20 cellular contexts compared by ENCODE assay signal in the genomic region with DNA sequence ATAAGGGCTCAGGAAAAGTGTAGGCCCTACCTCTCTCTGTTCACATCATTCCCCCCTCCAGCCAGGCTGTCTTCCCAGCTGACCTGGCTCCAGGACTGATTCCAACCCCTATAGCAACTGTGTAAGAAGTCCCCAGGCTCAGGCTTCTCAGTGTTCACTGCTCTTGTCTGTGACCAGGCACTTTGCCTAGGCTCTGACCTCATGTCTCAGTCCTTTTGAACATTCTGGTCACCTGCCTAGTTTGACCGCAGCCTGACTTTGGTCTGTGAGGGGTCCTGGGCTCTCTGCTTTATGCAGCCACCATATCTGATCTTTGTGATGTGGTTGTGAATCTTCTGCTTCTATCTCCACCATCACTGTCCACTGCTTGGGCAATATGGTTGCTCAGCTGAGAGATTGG.
"Had no signal": no experiment of that assay in that cellular context is flagged by ENCODE, and none has a peak within 500 bp of the region (broad histone marks: within the 10 kb centered on the region; RNA-seq: fewer than 3 reads in every experiment).

No MANE protein-coding gene starts in this region.

- H3K36me3 ChIP-seq: pancreas, right atrium auricular region, thyroid gland, vagina had no signal

- H3K9me3 ChIP-seq: neutrophil, pancreas, right atrium auricular region, sigmoid colon, thyroid gland, vagina had no signal

- H3K27me3 ChIP-seq: right atrium auricular region had no signal

- H3K27ac ChIP-seq: dorsolateral prefrontal cortex, neutrophil, pancreas, right atrium auricular region, sigmoid colon, stomach, thyroid gland, vagina had no signal

- H3K4me3 Mint-ChIP-seq: stimulated activated effector memory CD8-positive, alpha-beta T cell treated with anti-CD3 and anti-CD28 coated beads, Interleukin-12 subunit alpha, Interleukin-12 subunit beta, amount 100 ng/mL, for 72 hours had no signal

- DNase-seq: dorsolateral prefrontal cortex; effector CD4-positive, alpha-beta T cell; hypothalamus; immature natural killer cell; left ventricle myocardium superior; mesenchymal stem cell; natural killer cell; pancreas; sigmoid colon; stimulated activated CD4-positive, alpha-beta T cell treated with anti-CD3 and anti-CD28 coated beads, Interleukin-2, amount 100 ng/mL, for 24 hours; stimulated activated CD4-positive, alpha-beta T cell treated with anti-CD3 and anti-CD28 coated beads, Interleukin-4, amount 100 ng/mL, for 24 hours; stimulated activated naive CD4-positive, alpha-beta T cell treated with Interleukin-2 at 50 U/mL for 16 hours; stomach; thyroid gland had no signal

- H3K27ac Mint-ChIP-seq: immature natural killer cell; natural killer cell; progenitor cell of endocrine pancreas; stimulated activated effector memory CD8-positive, alpha-beta T cell treated with anti-CD3 and anti-CD28 coated beads, Interleukin-12 subunit alpha, Interleukin-12 subunit beta, amount 100 ng/mL, for 72 hours had no signal

- H3K9me3 Mint-ChIP-seq: immature natural killer cell; natural killer cell; stimulated activated effector memory CD8-positive, alpha-beta T cell treated with anti-CD3 and anti-CD28 coated beads, Interleukin-12 subunit alpha, Interleukin-12 subunit beta, amount 100 ng/mL, for 72 hours had no signal

- H3K4me3 ChIP-seq: dorsolateral prefrontal cortex, lung, pancreas, right atrium auricular region, sigmoid colon, stomach, thyroid gland, vagina had no signal

- ATAC-seq: left ventricle myocardium superior; natural killer cell; pancreas; stimulated activated effector memory CD8-positive, alpha-beta T cell treated with anti-CD3 and anti-CD28 coated beads, Interleukin-12 subunit alpha, Interleukin-12 subunit beta, amount 100 ng/mL, for 72 hours had no signal

- H3K36me3 Mint-ChIP-seq: natural killer cell had no signal
